In the genomic region with DNA sequence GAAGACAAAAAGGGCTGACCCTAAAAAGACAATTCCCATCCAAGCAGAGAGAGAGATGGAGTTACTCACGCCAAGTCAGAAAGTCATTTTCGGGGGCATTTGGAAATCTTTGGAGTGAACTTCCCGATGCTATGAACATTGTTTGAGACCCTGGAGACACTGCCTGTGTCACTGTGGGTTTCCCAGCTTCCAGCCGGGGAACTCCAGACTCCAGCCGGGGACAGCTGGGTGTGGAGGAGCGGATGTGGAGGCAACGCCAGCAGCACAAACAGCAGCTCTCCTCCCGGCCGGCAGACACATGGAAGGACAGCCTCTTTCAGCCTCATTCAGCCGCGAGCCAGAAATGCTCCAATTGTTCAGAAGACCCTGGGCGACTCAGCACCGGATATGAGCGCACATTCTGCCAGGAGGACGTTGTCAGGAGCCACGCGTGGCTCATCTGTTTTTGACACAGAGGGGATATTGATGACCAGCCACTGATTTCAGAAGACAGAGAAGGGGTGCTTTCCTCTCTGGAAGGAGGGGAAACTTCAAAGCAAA, we compare ENCODE assay signal across 10 cellular contexts.
DNase-seq lines count a peak whose midpoint lies in the region; ATAC-seq, FAIRE-seq and TF ChIP-seq lines count a peak whose summit lies in the region.
"Had no signal": no experiment of that assay in that cellular context is flagged by ENCODE, and none has a peak within 500 bp of the region (broad histone marks: within the 10 kb centered on the region; RNA-seq: fewer than 3 reads in every experiment).

No MANE protein-coding gene starts in this region.

- peak overlapping the region in 1 of 4 donors; percentile 27 for H3K4me3 ChIP-seq in esophagus squamous epithelium
- no peak overlapping the region for H3K4me3 ChIP-seq in muscle layer of duodenum (ENCODE audit: low read depth in 1 of 2, low read length in 2 of 2)
- H3K4me3 ChIP-seq: A549 had no signal

- H3K4me1 ChIP-seq in esophagus squamous epithelium: peaks cover 6 to 88% (median 45%) of the 10 kb centered on the region in 3 donors
- H3K4me1 ChIP-seq in muscle layer of duodenum (ENCODE audit: control insufficient read depth in 1 of 2, insufficient read depth in 2 of 2, low read length in 2 of 2): peaks cover 9 to 27% of the 10 kb centered on the region in 2 donors

- H3K36me3 ChIP-seq in esophagus squamous epithelium (peaks cover 0 to 23% (median 0%) of the 10 kb centered on the region in 3 donors), muscle layer of duodenum (ENCODE audit: control insufficient read depth in 1 of 2, insufficient read depth in 2 of 2, low read length in 2 of 2) (peaks cover 0 to 8% of the 10 kb centered on the region in 2 donors)

- intact Hi-C loops in esophagus squamous epithelium (cut with DNase I): no loop called here

- WGBS in esophagus squamous epithelium, 2 donors: 64 to 75% methylated on average over 11 to 16 of the region's 17 CpGs

- DNase-seq in NCI-H82 (lab: John Stamatoyannopoulos, UW): peak; percentile 34
- DNase-seq in NCI-H82 treated with DMSO at 0.1 percent for 48 hours (lab: John Stamatoyannopoulos, UW; ENCODE audit: unreplicated experiment): no peak
- no peak for DNase-seq in esophagus squamous epithelium (lab: John Stamatoyannopoulos, UW)
- peak; percentile 23 for DNase-seq in urothelium cell line (ENCODE audit: low spot score)
- DNase-seq: stimulated activated naive CD4-positive, alpha-beta T cell had no signal

- no peak for FAIRE-seq in urothelium cell line (lab: Jason Lieb, UNC)
- FAIRE-seq: A549 had no signal

- H3K9me3 ChIP-seq in esophagus squamous epithelium: no peaks in the 10 kb centered on the region
- no peaks in the 10 kb centered on the region for H3K9me3 ChIP-seq in muscle layer of duodenum (ENCODE audit: control insufficient read depth in 1 of 2, low read length in 2 of 2)
- H3K9me3 ChIP-seq: A549 had no signal

- no peak for TF ChIP-seq POLR2A in esophagus squamous epithelium (IDR thresholded peaks at IDR 0.05)

- H3K27ac ChIP-seq in esophagus squamous epithelium (peak overlapping the region in 3 of 4 donors; percentile 60 to 82 (median 74)), muscle layer of duodenum (ENCODE audit: low read length) (peak overlapping the region; percentile 53)
- H3K27ac ChIP-seq: A549 had no signal

- no peak for TF ChIP-seq CTCF in esophagus squamous epithelium (IDR thresholded peaks at IDR 0.05)

- ATAC-seq in GM18511 (IDR thresholded peaks at IDR 0.05; ENCODE audit: unreplicated experiment) (no peak), GM21723 (IDR thresholded peaks at IDR 0.05; ENCODE audit: unreplicated experiment) (no peak), HG02610 (IDR thresholded peaks at IDR 0.05; ENCODE audit: unreplicated experiment) (no peak)
- ATAC-seq: A549 had no signal

- H3K27me3 ChIP-seq in esophagus squamous epithelium (no peaks in the 10 kb centered on the region), muscle layer of duodenum (ENCODE audit: low read depth, low read length) (no peaks in the 10 kb centered on the region)

Comparison
In these comparisons a context has a peak if more than half of its experiments do, and no peak if none do; other contexts are left out.
1. DNase-seq: peak in NCI-H82 (single experiment) and urothelium cell line (single experiment); none in NCI-H82 treated with DMSO at 0.1 percent for 48 hours (single experiment) and esophagus squamous epithelium (single experiment).